9 cellular contexts compared by ENCODE assay signal in the genomic region with DNA sequence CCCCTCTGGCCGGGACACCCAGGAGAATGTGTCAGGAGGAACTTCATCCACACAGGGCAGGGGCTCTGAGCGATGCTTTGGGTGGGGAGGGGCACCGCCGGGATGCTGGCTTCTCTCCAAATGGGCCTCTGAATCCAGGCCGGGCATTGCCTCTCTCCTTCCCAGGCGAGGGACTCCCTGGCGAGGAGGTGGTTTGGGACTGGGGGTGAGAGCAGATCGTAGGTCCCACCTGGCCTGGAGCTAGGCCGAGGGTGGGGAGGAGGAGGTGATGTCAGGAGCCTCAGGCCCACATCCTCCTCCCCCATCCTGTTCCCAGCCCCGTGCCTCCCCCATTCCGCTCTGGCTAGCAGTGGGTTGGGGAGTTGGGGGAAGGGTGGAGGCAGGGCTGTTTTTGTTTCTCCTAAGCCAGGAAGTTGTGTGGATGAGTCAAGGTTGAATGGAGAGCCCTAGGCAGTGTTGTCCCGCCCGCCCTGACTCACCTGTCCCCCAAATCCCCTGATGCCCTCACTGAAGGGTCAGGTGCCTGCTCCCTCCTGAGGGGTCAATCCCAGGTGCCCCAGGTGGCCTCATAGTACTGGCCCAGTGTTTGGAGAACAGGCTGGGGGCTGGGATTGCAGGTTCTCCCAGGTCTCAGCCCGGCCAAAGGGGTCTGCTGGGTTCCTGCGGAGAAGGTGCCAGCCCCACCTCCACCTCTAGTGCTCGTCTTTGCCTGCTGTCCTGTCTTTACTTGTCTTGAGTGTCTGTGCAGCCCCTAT. TPM values are rescaled to one million over a fixed set of nuclear protein-coding genes. Genes with fewer than 3 reads are reported as not detected.
DNase-seq lines count a peak whose midpoint lies in the region; ATAC-seq and TF ChIP-seq lines count a peak whose summit lies in the region.
"Had no signal": no experiment of that assay in that cellular context is flagged by ENCODE, and none has a peak within 500 bp of the region (broad histone marks: within the 10 kb centered on the region; RNA-seq: fewer than 3 reads in every experiment).

No MANE protein-coding gene starts in this region.

- H3K27me3 Mint-ChIP-seq in stimulated activated naive CD8-positive, alpha-beta T cell treated with anti-CD3 and anti-CD28 coated beads, Interleukin-15, amount 100 ng/mL, for 72 hours = peaks cover 57% of the 10 kb centered on the region
- peaks cover 11% of the 10 kb centered on the region in 3 donors for H3K27me3 Mint-ChIP-seq in immature natural killer cell (ENCODE audit: low read depth in 3 of 3)

- 23 to 24% methylated on average over 16 of the region's 16 CpGs for whole genome bisulfite sequencing in ectodermal cell, 2 experiments

- peak overlapping the region in 1 of 2 donors; percentile 75 for H3K27ac Mint-ChIP-seq in stimulated activated naive CD8-positive, alpha-beta T cell treated with anti-CD3 and anti-CD28 coated beads, Interleukin-15, amount 100 ng/mL, for 72 hours
- H3K27ac Mint-ChIP-seq in immature natural killer cell = no peak overlapping the region

- H3K4me1 Mint-ChIP-seq in stimulated activated naive CD8-positive, alpha-beta T cell treated with anti-CD3 and anti-CD28 coated beads, Interleukin-15, amount 100 ng/mL, for 72 hours = peaks cover 44% of the 10 kb centered on the region
- peaks cover 7 to 8% of the 10 kb centered on the region in 2 donors for H3K4me1 Mint-ChIP-seq in immature natural killer cell

- H3K4me3 ChIP-seq in LNCaP clone FGC (ENCODE audit: low read depth, low read length) (peak overlapping the region; percentile 78), ectodermal cell (ENCODE audit: insufficient read depth, low read depth, low read length) (peak overlapping the region; percentile 46), muscle layer of duodenum (ENCODE audit: low read depth in 1 of 2, low read length in 2 of 2) (peak overlapping the region in 1 of 2 donors; percentile 44)

- H3K9me3 Mint-ChIP-seq in stimulated activated naive CD8-positive, alpha-beta T cell treated with anti-CD3 and anti-CD28 coated beads, Interleukin-15, amount 100 ng/mL, for 72 hours = no peaks in the 10 kb centered on the region
- no peaks in the 10 kb centered on the region for H3K9me3 Mint-ChIP-seq in immature natural killer cell

- in situ Hi-C loops in Caki2 (cut with HindIII; ENCODE audit: low pct_unique_long_range_greater_than_20kb, low sequenced_read_pairs) = no loop called here

- no peak overlapping the region for H3K27ac ChIP-seq in ectodermal cell (ENCODE audit: insufficient read depth, low read depth, low read length, poor library complexity, severe bottlenecking)
- peak overlapping the region; percentile 74 for H3K27ac ChIP-seq in muscle layer of duodenum (ENCODE audit: low read length)

- ATAC-seq in stimulated activated naive CD8-positive, alpha-beta T cell treated with anti-CD3 and anti-CD28 coated beads, Interleukin-15, amount 100 ng/mL, for 72 hours = no peak
- no peak for ATAC-seq in HG03342 (IDR thresholded peaks at IDR 0.05; ENCODE audit: unreplicated experiment)

- DNase-seq in Caki2 (ENCODE audit: low read depth) (peak; percentile 89), LNCaP clone FGC (ENCODE audit: low read depth) (no peak), putamen (ENCODE audit: low spot score) (no peak), immature natural killer cell (no peak)
- DNase-seq in stimulated activated naive CD8-positive, alpha-beta T cell treated with anti-CD3 and anti-CD28 coated beads, Interleukin-15, amount 100 ng/mL, for 72 hours = no peak
- DNase-seq: activated naive CD4-positive, alpha-beta T cell treated with Interleukin-2 at 50 U/mL for 16 hours had no signal

- H3K27me3 ChIP-seq in ectodermal cell (ENCODE audit: control insufficient read depth, insufficient read depth, low read length, poor library complexity, severe bottlenecking) (peaks cover 48% of the 10 kb centered on the region), muscle layer of duodenum (ENCODE audit: low read depth, low read length) (peaks cover 5% of the 10 kb centered on the region)

- H3K9me3 ChIP-seq in ectodermal cell (ENCODE audit: control insufficient read depth, low read length) = no peaks in the 10 kb centered on the region
- H3K9me3 ChIP-seq in muscle layer of duodenum (ENCODE audit: control insufficient read depth in 1 of 2, low read length in 2 of 2) = no peaks in the 10 kb centered on the region

- TF ChIP-seq CTCF in LNCaP clone FGC (IDR thresholded peaks at IDR 0.05; ENCODE audit: control insufficient read depth, extremely low read depth, insufficient read depth) = no peak

- no peaks in the 10 kb centered on the region for H3K36me3 Mint-ChIP-seq in immature natural killer cell

- H3K4me1 ChIP-seq in ectodermal cell (ENCODE audit: control insufficient read depth, insufficient read depth, low read length) (peaks cover 26% of the 10 kb centered on the region), muscle layer of duodenum (ENCODE audit: control insufficient read depth in 1 of 2, insufficient read depth in 2 of 2, low read length in 2 of 2) (peaks cover 0 to 24% of the 10 kb centered on the region in 2 donors)

- H3K36me3 ChIP-seq in ectodermal cell (ENCODE audit: control insufficient read depth, insufficient read depth, low read length) (no peaks in the 10 kb centered on the region), muscle layer of duodenum (ENCODE audit: control insufficient read depth in 1 of 2, insufficient read depth in 2 of 2, low read length in 2 of 2) (no peaks in the 10 kb centered on the region)

- no peak overlapping the region for H3K4me3 Mint-ChIP-seq in stimulated activated naive CD8-positive, alpha-beta T cell treated with anti-CD3 and anti-CD28 coated beads, Interleukin-15, amount 100 ng/mL, for 72 hours
- H3K4me3 Mint-ChIP-seq in immature natural killer cell = no peak overlapping the region

RNA-seq across cellular contexts. Expression of a gene that starts 2.8 kb away (rescaled TPM):
- 28.3 and 29.4 TPM in 2 replicates for total RNA-seq in Caki2 (2014; rRNA removed; shearing (Covaris generic); ENCODE audit: low replicate concordance)
- 4.0 TPM for polyA plus RNA-seq in ectodermal cell (2013, experiment 1 of 4)
- 2.9 TPM for polyA plus RNA-seq in ectodermal cell (2013, experiment 2 of 4)
- 2.5 TPM for polyA plus RNA-seq in ectodermal cell (2013, experiment 3 of 4)
- 2.6 TPM for polyA plus RNA-seq in ectodermal cell (2013, experiment 4 of 4)
- polyA plus RNA-seq in immature natural killer cell = not detected

RNA-seq across cellular contexts. Expression of a gene that starts 10.2 kb away (rescaled TPM):
- total RNA-seq in Caki2 (2014; rRNA removed; shearing (Covaris generic); ENCODE audit: low replicate concordance) = 61.8 and 63.2 TPM in 2 replicates
- polyA plus RNA-seq in ectodermal cell (2013, experiment 1 of 4) = 45.5 TPM
- polyA plus RNA-seq in ectodermal cell (2013, experiment 2 of 4) = 45.0 TPM
- polyA plus RNA-seq in ectodermal cell (2013, experiment 3 of 4) = 45.8 TPM
- polyA plus RNA-seq in ectodermal cell (2013, experiment 4 of 4) = 50.9 TPM
- 100 to 1,000 TPM; 181 to 197 (median 181) TPM for polyA plus RNA-seq in immature natural killer cell

RNA-seq across cellular contexts. Expression of a gene that starts 40.7 kb away (rescaled TPM):
- total RNA-seq in Caki2 (2014; rRNA removed; shearing (Covaris generic); ENCODE audit: low replicate concordance) = 46.1 and 51.1 TPM in 2 replicates
- 92.9 TPM for polyA plus RNA-seq in ectodermal cell (2013, experiment 1 of 4)
- polyA plus RNA-seq in ectodermal cell (2013, experiment 2 of 4) = 108 TPM
- 76.4 TPM for polyA plus RNA-seq in ectodermal cell (2013, experiment 3 of 4)
- polyA plus RNA-seq in ectodermal cell (2013, experiment 4 of 4) = 82.8 TPM
- 10 to 100 TPM; 14.5 to 49.2 (median 25.2) TPM for polyA plus RNA-seq in immature natural killer cell

RNA-seq across cellular contexts. Expression of a gene that starts 52.7 kb away (rescaled TPM):
- 5.4 and 13.1 TPM in 2 replicates for total RNA-seq in Caki2 (2014; rRNA removed; shearing (Covaris generic); ENCODE audit: low replicate concordance)
- 20.3 TPM for polyA plus RNA-seq in ectodermal cell (2013, experiment 1 of 4)
- 17.9 TPM for polyA plus RNA-seq in ectodermal cell (2013, experiment 2 of 4)
- 13.2 TPM for polyA plus RNA-seq in ectodermal cell (2013, experiment 3 of 4)
- polyA plus RNA-seq in ectodermal cell (2013, experiment 4 of 4) = 16.9 TPM
- 10 to 100 TPM; 24.0 to 47.1 (median 37.8) TPM for polyA plus RNA-seq in immature natural killer cell
